Comparison of ENCODE assay signal across 9 cellular contexts in genomic region chr11:36391062-36391461, GRCh38.
DNase-seq lines count a peak whose midpoint lies in the region; ATAC-seq and TF ChIP-seq lines count a peak whose summit lies in the region.
"Had no signal": no experiment of that assay in that cellular context is flagged by ENCODE, and none has a peak within 500 bp of the region (broad histone marks: within the 10 kb centered on the region; RNA-seq: fewer than 3 reads in every experiment).

No MANE protein-coding gene starts in this region.

- H3K79me2 ChIP-seq in OCI-LY3 (ENCODE audit: low read length) = no peaks in the 10 kb centered on the region

- no peak overlapping the region for H3K4me3 Mint-ChIP-seq in activated CD4-positive, alpha-beta T cell treated with anti-CD3 and anti-CD28 coated beads for 36 hours
- no peak overlapping the region for H3K4me3 Mint-ChIP-seq in activated CD4-positive, alpha-beta T cell treated with anti-CD3 and anti-CD28 coated beads, Interleukin-2, amount 10 ng/mL, durations not matched to agents 7 days and 5 days
- no peak overlapping the region for H3K4me3 Mint-ChIP-seq in dendritic cell treated with granulocyte-macrophage colony-stimulating factor and Interleukin-4, amounts not matched to agents 40 ng/mL and 50 ng/mL, for 4 days

- H3K9me3 ChIP-seq in OCI-LY3 (ENCODE audit: insufficient read depth, low read length) (no peaks in the 10 kb centered on the region), skeletal muscle tissue (ENCODE audit: control insufficient read depth in 3 of 3, low read length in 3 of 3) (no peaks in the 10 kb centered on the region)

- H3K4me1 Mint-ChIP-seq in activated CD4-positive, alpha-beta T cell treated with anti-CD3 and anti-CD28 coated beads for 36 hours = peaks cover 57% of the 10 kb centered on the region
- H3K4me1 Mint-ChIP-seq in activated CD4-positive, alpha-beta T cell treated with anti-CD3 and anti-CD28 coated beads, Interleukin-2, amount 10 ng/mL, durations not matched to agents 7 days and 5 days = peaks cover 41% of the 10 kb centered on the region
- peaks cover 75% of the 10 kb centered on the region for H3K4me1 Mint-ChIP-seq in dendritic cell treated with granulocyte-macrophage colony-stimulating factor and Interleukin-4, amounts not matched to agents 40 ng/mL and 50 ng/mL, for 4 days (ENCODE audit: low read depth)

- CTCF ChIA-PET in activated CD4-positive, alpha-beta T cell treated with anti-CD3 and anti-CD28 coated beads for 36 hours (lab: Charles Lee) = interaction anchor here (0.7 kb wide), 1 partner anchor 14 kb away, joined by 3 read pairs; no protein-coding TSS in a partner anchor
- CTCF ChIA-PET in activated CD4-positive, alpha-beta T cell treated with anti-CD3 and anti-CD28 coated beads, Interleukin-2, amount 10 ng/mL, durations not matched to agents 7 days and 5 days (lab: Charles Lee) = no interaction called here

- H3K4me1 ChIP-seq in OCI-LY3 (ENCODE audit: low read length) (peaks cover 56% of the 10 kb centered on the region), skeletal muscle tissue (ENCODE audit: control insufficient read depth in 3 of 3, insufficient read depth in 3 of 3, low read length in 3 of 3) (no peaks in the 10 kb centered on the region)

- peaks cover 3% of the 10 kb centered on the region; the same call in 1 of the 2 replicates for H3K27me3 ChIP-seq in OCI-LY3 (ENCODE audit: low read depth, low read length)
- H3K27me3 ChIP-seq in skeletal muscle tissue (ENCODE audit: control insufficient read depth in 3 of 3, insufficient read depth in 3 of 3, low read length in 3 of 3) = no peaks in the 10 kb centered on the region

- H3K36me3 ChIP-seq in OCI-LY3 (replicated peaks; ENCODE audit: low read depth, low read length) (no peaks in the 10 kb centered on the region), skeletal muscle tissue (ENCODE audit: control insufficient read depth in 3 of 3, insufficient read depth in 3 of 3, low read length in 3 of 3) (peaks cover 0 to 7% (median 0%) of the 10 kb centered on the region in 3 donors)

- no peak overlapping the region for H2AFZ ChIP-seq in OCI-LY3 (ENCODE audit: low read depth, low read length)
- H2AFZ ChIP-seq: PC-9 had no signal

- peak overlapping the region; percentile 58 for H3K27ac Mint-ChIP-seq in activated CD4-positive, alpha-beta T cell treated with anti-CD3 and anti-CD28 coated beads for 36 hours
- H3K27ac Mint-ChIP-seq in activated CD4-positive, alpha-beta T cell treated with anti-CD3 and anti-CD28 coated beads, Interleukin-2, amount 10 ng/mL, durations not matched to agents 7 days and 5 days = no peak overlapping the region
- peak overlapping the region; percentile 77 for H3K27ac Mint-ChIP-seq in dendritic cell treated with granulocyte-macrophage colony-stimulating factor and Interleukin-4, amounts not matched to agents 40 ng/mL and 50 ng/mL, for 4 days

- peak; percentile 61 for DNase-seq in activated CD4-positive, alpha-beta T cell treated with anti-CD3 and anti-CD28 coated beads for 36 hours
- DNase-seq in activated CD4-positive, alpha-beta T cell treated with anti-CD3 and anti-CD28 coated beads, Interleukin-2, amount 10 ng/mL, durations not matched to agents 7 days and 5 days = no peak
- no peak for DNase-seq in NCI-H2171 (lab: John Stamatoyannopoulos, UW)
- DNase-seq: PC-9 had no signal

- no peak for TF ChIP-seq CTCF in OCI-LY3 (IDR thresholded peaks at IDR 0.05; ENCODE audit: low read depth, low read length)

- no peaks in the 10 kb centered on the region for H3K27me3 Mint-ChIP-seq in activated CD4-positive, alpha-beta T cell treated with anti-CD3 and anti-CD28 coated beads for 36 hours
- H3K27me3 Mint-ChIP-seq in activated CD4-positive, alpha-beta T cell treated with anti-CD3 and anti-CD28 coated beads, Interleukin-2, amount 10 ng/mL, durations not matched to agents 7 days and 5 days = peaks cover 9% of the 10 kb centered on the region
- H3K27me3 Mint-ChIP-seq in dendritic cell treated with granulocyte-macrophage colony-stimulating factor and Interleukin-4, amounts not matched to agents 40 ng/mL and 50 ng/mL, for 4 days = peaks cover 32% of the 10 kb centered on the region

- intact Hi-C loops in activated CD4-positive, alpha-beta T cell treated with anti-CD3 and anti-CD28 coated beads for 36 hours (cut with DNase I, micrococcal nuclease) = loop anchor here (1.0 to 5.0 kb wide), 5 partner anchors 14 to 41 kb away; no protein-coding TSS in a partner anchor
- intact Hi-C loops in dendritic cell treated with granulocyte-macrophage colony-stimulating factor and Interleukin-4, amounts not matched to agents 40 ng/mL and 50 ng/mL, for 4 days (cut with micrococcal nuclease) = loop anchor here (2.0 kb wide), 1 partner anchor 20 kb away; no protein-coding TSS in a partner anchor

- no peaks in the 10 kb centered on the region for H3K9me3 Mint-ChIP-seq in activated CD4-positive, alpha-beta T cell treated with anti-CD3 and anti-CD28 coated beads for 36 hours (ENCODE audit: low read depth)
- peaks cover 4% of the 10 kb centered on the region for H3K9me3 Mint-ChIP-seq in activated CD4-positive, alpha-beta T cell treated with anti-CD3 and anti-CD28 coated beads, Interleukin-2, amount 10 ng/mL, durations not matched to agents 7 days and 5 days
- H3K9me3 Mint-ChIP-seq in dendritic cell treated with granulocyte-macrophage colony-stimulating factor and Interleukin-4, amounts not matched to agents 40 ng/mL and 50 ng/mL, for 4 days = peaks cover 17% of the 10 kb centered on the region

- H3K4me3 ChIP-seq in OCI-LY3 (ENCODE audit: low read length) = peak overlapping the region; percentile 37; the same call in 1 of the 2 replicates
- H3K4me3 ChIP-seq in skeletal muscle tissue (ENCODE audit: low read length in 3 of 3) = no peak overlapping the region
- H3K4me3 ChIP-seq: PC-9 had no signal

- peak; percentile 58 for ATAC-seq in activated CD4-positive, alpha-beta T cell treated with anti-CD3 and anti-CD28 coated beads for 36 hours
- ATAC-seq in HG03354 (IDR thresholded peaks at IDR 0.05; ENCODE audit: poor library complexity, severe bottlenecking, unreplicated experiment) (no peak), HG03095 (IDR thresholded peaks at IDR 0.05; ENCODE audit: unreplicated experiment) (no peak)

- H3K27ac ChIP-seq in OCI-LY3 (ENCODE audit: low read length) = peak overlapping the region; percentile 39
- H3K27ac ChIP-seq in skeletal muscle tissue (ENCODE audit: low read depth, low read length) = peak overlapping the region; percentile 26
- H3K27ac ChIP-seq: PC-9 had no signal

- H3K36me3 Mint-ChIP-seq in activated CD4-positive, alpha-beta T cell treated with anti-CD3 and anti-CD28 coated beads for 36 hours (ENCODE audit: low read depth) = peaks cover 8% of the 10 kb centered on the region
- H3K36me3 Mint-ChIP-seq in activated CD4-positive, alpha-beta T cell treated with anti-CD3 and anti-CD28 coated beads, Interleukin-2, amount 10 ng/mL, durations not matched to agents 7 days and 5 days (ENCODE audit: low read depth) = no peaks in the 10 kb centered on the region
- no peaks in the 10 kb centered on the region for H3K36me3 Mint-ChIP-seq in dendritic cell treated with granulocyte-macrophage colony-stimulating factor and Interleukin-4, amounts not matched to agents 40 ng/mL and 50 ng/mL, for 4 days (ENCODE audit: low read depth)

- POLR2A ChIA-PET in activated CD4-positive, alpha-beta T cell treated with anti-CD3 and anti-CD28 coated beads for 36 hours (lab: Charles Lee) = no interaction called here
- POLR2A ChIA-PET in activated CD4-positive, alpha-beta T cell treated with anti-CD3 and anti-CD28 coated beads, Interleukin-2, amount 10 ng/mL, durations not matched to agents 7 days and 5 days (lab: Charles Lee) = no interaction called here

- H3K4me2 ChIP-seq in OCI-LY3 (ENCODE audit: low read length) = peak overlapping the region; percentile 70
- H3K4me2 ChIP-seq: PC-9 had no signal

- H4K20me1 ChIP-seq in OCI-LY3 (ENCODE audit: insufficient read depth, low read length) = no peaks in the 10 kb centered on the region

- H3K9ac ChIP-seq in OCI-LY3 (ENCODE audit: low read length) (no peak overlapping the region), skeletal muscle tissue (ENCODE audit: low read depth in 1 of 3, low read length in 3 of 3) (no peak overlapping the region)
